8 cellular contexts compared by ENCODE assay signal in the genomic region with DNA sequence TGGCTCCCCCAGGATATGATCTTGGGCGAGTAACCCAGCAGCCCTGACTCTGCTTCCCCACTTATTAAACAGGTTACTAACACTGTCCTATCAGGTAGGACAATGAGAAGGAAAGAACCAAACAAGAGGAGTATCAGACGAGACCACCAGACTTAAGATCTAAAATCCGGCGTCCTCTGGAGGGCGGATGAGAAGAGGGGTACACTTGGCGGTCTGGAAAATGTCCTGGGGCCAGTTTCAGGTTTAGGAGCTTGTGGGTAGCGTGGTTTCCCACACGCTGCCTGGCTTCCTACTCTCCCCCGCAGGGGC. TPM values are rescaled to one million over a fixed set of nuclear protein-coding genes. Genes with fewer than 3 reads are reported as not detected.
DNase-seq lines count a peak whose midpoint lies in the region; ATAC-seq and TF ChIP-seq lines count a peak whose summit lies in the region.

No MANE protein-coding gene starts in this region.

- no peak for DNase-seq in CD4-positive, alpha-beta memory T cell
- DNase-seq in Karpas-422 (no peak), neural crest cell (ENCODE audit: low read depth, low spot score) (no peak), cerebellum (ENCODE audit: low spot score) (no peak), ureter (ENCODE audit: low spot score) (no peak), HuH-7.5 (ENCODE audit: low spot score) (no peak)

- no peaks in the 10 kb centered on the region for H3K27me3 ChIP-seq in CD4-positive, alpha-beta memory T cell (ENCODE audit: insufficient read depth, low read length)
- H3K27me3 ChIP-seq in Karpas-422 (ENCODE audit: low read length) = no peaks in the 10 kb centered on the region

- intact Hi-C loops in CD4-positive, alpha-beta memory T cell (cut with micrococcal nuclease) = loop anchor here (1.0 to 10.0 kb wide), 6 partner anchors 42 to 863 kb away; partner anchors contain the start of genes BMS1, CSGALNACT2, ZNF239 and ZNF485
- intact Hi-C loops in dendritic cell treated with granulocyte-macrophage colony-stimulating factor and Interleukin-4, amounts not matched to agents 40 ng/mL and 50 ng/mL, for 4 days (cut with micrococcal nuclease) = loop anchor here (2.0 kb wide), 2 partner anchors 41 to 1095 kb away; partner anchors contain the start of gene ZNF485

- no peak for TF ChIP-seq CTCF in neural crest cell (conservative IDR thresholded peaks at IDR 0.05)

- H3K4me3 Mint-ChIP-seq in CD4-positive, alpha-beta memory T cell = peak overlapping the region; percentile 89 to 94 (median 92)
- H3K4me3 Mint-ChIP-seq in dendritic cell treated with granulocyte-macrophage colony-stimulating factor and Interleukin-4, amounts not matched to agents 40 ng/mL and 50 ng/mL, for 4 days = peak overlapping the region; percentile 84
- peak overlapping the region; percentile 91 for H3K4me3 Mint-ChIP-seq in neural crest cell

- peak overlapping the region; percentile 77 for H3K4me2 ChIP-seq in Karpas-422 (ENCODE audit: low read depth, low read length, poor library complexity, severe bottlenecking)

- peak overlapping the region; percentile 78 for H3K9ac ChIP-seq in Karpas-422 (ENCODE audit: low read length)

- POLR2A ChIA-PET in CD4-positive, alpha-beta memory T cell (lab: Charles Lee; ENCODE audit: partially characterized antibody) = interaction anchor here (1.2 to 3.8 kb wide), 7 partner anchors 13 to 74 kb away, joined by 3 to 36 read pairs (median 6); partner anchors contain the start of genes ZNF239 and ZNF485

- no peak for ATAC-seq in GM21515 (IDR thresholded peaks at IDR 0.05; ENCODE audit: unreplicated experiment)

- no peaks in the 10 kb centered on the region for H3K79me2 ChIP-seq in Karpas-422 (ENCODE audit: low read length)

- H2AFZ ChIP-seq in Karpas-422 (ENCODE audit: low read length) = peak overlapping the region; percentile 86

- H3K27me3 Mint-ChIP-seq in CD4-positive, alpha-beta memory T cell = peaks cover 2 to 5% of the 10 kb centered on the region in 2 donors
- H3K27me3 Mint-ChIP-seq in dendritic cell treated with granulocyte-macrophage colony-stimulating factor and Interleukin-4, amounts not matched to agents 40 ng/mL and 50 ng/mL, for 4 days = peaks cover 15% of the 10 kb centered on the region
- peaks cover 4% of the 10 kb centered on the region for H3K27me3 Mint-ChIP-seq in neural crest cell (ENCODE audit: low read depth)

- H3K4me1 ChIP-seq in CD4-positive, alpha-beta memory T cell (ENCODE audit: insufficient read depth, low read length) = peaks cover 18% of the 10 kb centered on the region
- H3K4me1 ChIP-seq in Karpas-422 (ENCODE audit: low read length) = peaks cover 13% of the 10 kb centered on the region

- peaks cover 43 to 47% of the 10 kb centered on the region in 2 donors for H3K36me3 Mint-ChIP-seq in CD4-positive, alpha-beta memory T cell
- peaks cover 39% of the 10 kb centered on the region for H3K36me3 Mint-ChIP-seq in dendritic cell treated with granulocyte-macrophage colony-stimulating factor and Interleukin-4, amounts not matched to agents 40 ng/mL and 50 ng/mL, for 4 days (ENCODE audit: low read depth)
- peaks cover 54% of the 10 kb centered on the region for H3K36me3 Mint-ChIP-seq in neural crest cell (ENCODE audit: low read depth)

- H3K9me2 ChIP-seq in Karpas-422 (replicated peaks; ENCODE audit: insufficient read depth, low read length) = no peaks in the 10 kb centered on the region

- peak overlapping the region; percentile 76 for H3K27ac ChIP-seq in CD4-positive, alpha-beta memory T cell (ENCODE audit: low read depth, low read length)
- H3K27ac ChIP-seq in Karpas-422 (ENCODE audit: low read length) = no peak overlapping the region

- peak overlapping the region; percentile 84 to 96 (median 93) for H3K27ac Mint-ChIP-seq in CD4-positive, alpha-beta memory T cell
- peak overlapping the region; percentile 72 for H3K27ac Mint-ChIP-seq in dendritic cell treated with granulocyte-macrophage colony-stimulating factor and Interleukin-4, amounts not matched to agents 40 ng/mL and 50 ng/mL, for 4 days
- H3K27ac Mint-ChIP-seq in neural crest cell (ENCODE audit: unreplicated experiment) = peak overlapping the region; percentile 97

- H3K4me1 Mint-ChIP-seq in CD4-positive, alpha-beta memory T cell = peaks cover 11 to 38% (median 18%) of the 10 kb centered on the region in 4 donors
- peaks cover 8% of the 10 kb centered on the region for H3K4me1 Mint-ChIP-seq in dendritic cell treated with granulocyte-macrophage colony-stimulating factor and Interleukin-4, amounts not matched to agents 40 ng/mL and 50 ng/mL, for 4 days (ENCODE audit: low read depth)
- peaks cover 22% of the 10 kb centered on the region for H3K4me1 Mint-ChIP-seq in neural crest cell

- CTCF ChIA-PET in CD4-positive, alpha-beta memory T cell (lab: Charles Lee; ENCODE audit: partially characterized antibody) = interaction anchor here (2.0 kb wide), 1 partner anchor 74 kb away, joined by 5 read pairs; the partner anchor contains the start of gene ZNF239

- no peaks in the 10 kb centered on the region for H4K20me1 ChIP-seq in Karpas-422 (ENCODE audit: insufficient read depth, low read depth, low read length)

- H3K9me3 Mint-ChIP-seq in CD4-positive, alpha-beta memory T cell = peaks cover 3 to 44% (median 33%) of the 10 kb centered on the region in 8 donors
- peaks cover 39% of the 10 kb centered on the region for H3K9me3 Mint-ChIP-seq in dendritic cell treated with granulocyte-macrophage colony-stimulating factor and Interleukin-4, amounts not matched to agents 40 ng/mL and 50 ng/mL, for 4 days
- peaks cover 28% of the 10 kb centered on the region for H3K9me3 Mint-ChIP-seq in neural crest cell

- H3K4me3 ChIP-seq in CD4-positive, alpha-beta memory T cell (ENCODE audit: low read length in 2 of 2) = peak overlapping the region; percentile 40 to 78
- H3K4me3 ChIP-seq in Karpas-422 (ENCODE audit: low read length) = peak overlapping the region; percentile 65

- H3K36me3 ChIP-seq in CD4-positive, alpha-beta memory T cell (ENCODE audit: insufficient read depth, low read length) = peaks cover 23% of the 10 kb centered on the region
- peaks cover 33% of the 10 kb centered on the region for H3K36me3 ChIP-seq in Karpas-422 (ENCODE audit: insufficient read depth, low read length)

- peaks cover 0 to 31% of the 10 kb centered on the region in 2 donors for H3K9me3 ChIP-seq in CD4-positive, alpha-beta memory T cell (ENCODE audit: control insufficient read depth in 1 of 2, low read length in 2 of 2)
- H3K9me3 ChIP-seq in Karpas-422 (ENCODE audit: low read length) = peaks cover 42% of the 10 kb centered on the region

RNA-seq across cellular contexts. Expression of gene ZNF32, which starts 0.6 kb away (rescaled TPM):
- total RNA-seq in CD4-positive, alpha-beta memory T cell = 10 to 100 TPM; 35.5 to 39.5 TPM
- 10 to 100 TPM; 76.9 to 92.6 TPM for polyA plus RNA-seq in CD4-positive, alpha-beta memory T cell
- 30.3 and 34.7 TPM in 2 replicates for total RNA-seq in Karpas-422 (2014; rRNA removed; shearing (Covaris generic); ENCODE audit: low replicate concordance)
- total RNA-seq in neural crest cell = 37.7 and 39.9 TPM in 2 replicates
- total RNA-seq in cerebellum = 28.5 TPM
- 33.1 TPM for total RNA-seq in ureter

RNA-seq across cellular contexts. Expression of gene ZNF485, which starts 41.8 kb away (rescaled TPM):
- 10 to 100 TPM in 1 of 2 experiments, 1 to 10 TPM in 1; 9.0 to 10.4 TPM for total RNA-seq in CD4-positive, alpha-beta memory T cell
- 1 to 10 TPM; 4.7 to 5.6 TPM for polyA plus RNA-seq in CD4-positive, alpha-beta memory T cell
- total RNA-seq in Karpas-422 (2014; rRNA removed; shearing (Covaris generic); ENCODE audit: low replicate concordance) = 7.5 and 12.7 TPM in 2 replicates
- total RNA-seq in neural crest cell (8.2 and 8.4 TPM in 2 replicates), cerebellum (5.9 TPM), ureter (17.6 TPM)
